ENCODE assay signal across 9 cellular contexts in the genomic region with DNA sequence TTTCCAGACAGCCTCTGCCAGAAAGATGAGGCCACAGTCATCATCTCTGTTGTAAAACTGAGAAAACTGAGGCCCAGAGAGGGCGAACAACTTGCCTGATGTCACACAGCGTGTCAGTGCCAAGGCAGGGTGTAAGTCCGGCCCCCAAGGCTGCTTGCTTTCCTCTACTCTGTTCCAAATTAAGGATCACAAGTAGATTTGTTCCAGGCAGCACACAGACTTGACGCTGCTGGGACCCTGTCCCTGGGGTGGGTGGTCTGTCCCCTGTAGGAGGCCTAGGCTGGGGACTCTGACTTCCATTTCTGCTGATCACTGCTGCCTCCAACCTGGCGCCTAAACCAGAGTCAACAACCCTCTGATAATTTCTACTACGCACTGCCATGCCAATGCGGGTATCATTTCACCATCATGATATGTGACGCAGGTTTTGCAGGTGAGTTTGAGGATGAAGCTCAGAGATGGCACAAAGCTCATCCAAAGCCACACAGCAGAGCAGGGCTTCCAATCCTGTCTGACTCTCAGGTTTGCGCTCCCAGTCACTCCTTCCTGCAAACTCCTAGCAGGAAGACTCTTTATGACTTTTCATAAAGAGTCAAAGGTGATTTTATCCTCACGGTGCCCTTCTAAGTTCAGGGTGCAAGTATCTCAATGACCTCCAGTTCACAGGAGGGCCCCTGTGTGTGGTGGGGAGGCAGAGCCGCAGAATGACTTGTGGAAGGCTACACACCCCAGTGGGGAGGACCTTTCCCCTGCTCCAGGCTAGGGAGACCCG. TPM values are rescaled to one million over a fixed set of nuclear protein-coding genes. Genes with fewer than 3 reads are reported as not detected.
DNase-seq lines count a peak whose midpoint lies in the region; ATAC-seq, FAIRE-seq and TF ChIP-seq lines count a peak whose summit lies in the region.
"Had no signal": no experiment of that assay in that cellular context is flagged by ENCODE, and none has a peak within 500 bp of the region (broad histone marks: within the 10 kb centered on the region; RNA-seq: fewer than 3 reads in every experiment).

No MANE protein-coding gene starts in this region.

- CTCF ChIA-PET in GM12878 (lab: Yijun Ruan, JAX), result interaction anchor here (1.2 to 2.6 kb wide), 8 partner anchors 9 to 86 kb away, joined by 3 to 32 read pairs (median 7); no protein-coding TSS in a partner anchor

- TF ChIP-seq RAD21 in GM12878 (IDR thresholded peaks at IDR 0.05; ENCODE audit: insufficient read depth, low read depth, low read length), result no peak

- H2BK5ac ChIP-seq in mesenchymal stem cell (ENCODE audit: low read depth, low read length, poor library complexity, severe bottlenecking), result no peak overlapping the region

- 58% methylated on average over 12 of the region's 12 CpGs for WGBS in GM12878 (ENCODE audit: insufficient coverage, insufficient replicate concordance, low lambda C conversion rate, missing lambda C conversion rate)
- WGBS in mesenchymal stem cell, result 82% methylated on average over 12 of the region's 12 CpGs
- 92% methylated on average over 12 of the region's 12 CpGs for WGBS in thymus

- H3K9me3 ChIP-seq in GM12878 (replicated peaks; ENCODE audit: control insufficient read depth, insufficient read depth, low read length) (no peaks in the 10 kb centered on the region), mesenchymal stem cell (ENCODE audit: control insufficient read depth, low read length) (no peaks in the 10 kb centered on the region), thymus (ENCODE audit: control insufficient read depth) (no peaks in the 10 kb centered on the region), MG63 (no peaks in the 10 kb centered on the region)

- H2AFZ ChIP-seq in GM12878 (ENCODE audit: control insufficient read depth, low read depth, low read length), result no peak overlapping the region
- H2AFZ ChIP-seq in mesenchymal stem cell (ENCODE audit: low read depth, low read length), result no peak overlapping the region

- POLR2A ChIA-PET in GM12878 (lab: Charles Lee), result interaction anchor here (1.0 to 3.0 kb wide), 7 partner anchors 8 to 22 kb away, joined by 3 to 21 read pairs (median 6); no protein-coding TSS in a partner anchor

- no peaks in the 10 kb centered on the region for H3K27me3 ChIP-seq in GM12878 (replicated peaks in 1 of 2; ENCODE audit: control insufficient read depth in 2 of 2, insufficient read depth in 2 of 2, low read length in 1 of 2)
- no peaks in the 10 kb centered on the region for H3K27me3 ChIP-seq in mesenchymal stem cell (ENCODE audit: control insufficient read depth in 1 of 2, insufficient read depth in 1 of 2, low read length in 2 of 2)
- no peaks in the 10 kb centered on the region for H3K27me3 ChIP-seq in thymus (ENCODE audit: control insufficient read depth, insufficient read depth)
- no peaks in the 10 kb centered on the region for H3K27me3 ChIP-seq in MG63

- peak overlapping the region; percentile 55 to 98 for H3K4ac ChIP-seq in mesenchymal stem cell (ENCODE audit: low read depth in 1 of 2, low read length in 2 of 2)

- H3K23ac ChIP-seq in mesenchymal stem cell (ENCODE audit: low read length in 2 of 2), result peak overlapping the region in 1 of 2 experiments; percentile 65

- in situ Hi-C loops in GM12878 (cut with MboI), result loop anchor here (25.0 kb wide), 1 partner anchor 1872 kb away; no protein-coding TSS in a partner anchor

- peaks cover 39% of the 10 kb centered on the region for H3K79me1 ChIP-seq in mesenchymal stem cell (replicated peaks; ENCODE audit: low read length, poor library complexity, severe bottlenecking)

- peak overlapping the region in 1 of 2 experiments; percentile 90 for H3K14ac ChIP-seq in mesenchymal stem cell (ENCODE audit: low read length in 2 of 2)

- H3K4me3 ChIP-seq in GM12878 (no peak overlapping the region), mesenchymal stem cell (ENCODE audit: insufficient read depth in 1 of 2, low read depth in 1 of 2, low read length in 2 of 2) (peak overlapping the region in 1 of 2 experiments; percentile 40), thymus (ENCODE audit: low read length) (no peak overlapping the region), MG63 (no peak overlapping the region)

- H3K4me2 ChIP-seq in GM12878 (ENCODE audit: control insufficient read depth, insufficient read depth) (peak overlapping the region; percentile 73), mesenchymal stem cell (ENCODE audit: low read length, poor library complexity, severe bottlenecking) (no peak overlapping the region)

- peak overlapping the region; percentile 54 for H2AK5ac ChIP-seq in mesenchymal stem cell (ENCODE audit: low read length, severe bottlenecking)

- peak overlapping the region; percentile 97 to 98 for H2BK12ac ChIP-seq in mesenchymal stem cell (ENCODE audit: low read length in 2 of 2)

- no peak for TF ChIP-seq POLR2A in GM12878 (IDR thresholded peaks at IDR 0.05; ENCODE audit: low read depth, low read length)

- BruUV-seq in GM12878 (replicated peaks; lab: Mats Ljungman, UMichigan), result no TSS peak

- H4K8ac ChIP-seq in mesenchymal stem cell (ENCODE audit: low read length), result peak overlapping the region; percentile 90

- RAD21 ChIA-PET in GM12878 (lab: Charles Lee; ENCODE audit: unreplicated experiment), result interaction anchor here (1.0 to 3.1 kb wide), 4 partner anchors 9 to 21 kb away, joined by 3 to 30 read pairs (median 14); no protein-coding TSS in a partner anchor

- peaks cover 0 to 4% of the 10 kb centered on the region in 2 experiments; a peak in 3 of 4 replicates for H3K36me3 ChIP-seq in GM12878 (ENCODE audit: control insufficient read depth in 2 of 2, insufficient read depth in 2 of 2, low read length in 1 of 2)
- H3K36me3 ChIP-seq in mesenchymal stem cell (ENCODE audit: control insufficient read depth in 1 of 2, insufficient read depth in 2 of 2, low read depth in 1 of 2, low read length in 2 of 2), result peaks cover 0 to 30% of the 10 kb centered on the region in 2 experiments
- H3K36me3 ChIP-seq in thymus (ENCODE audit: control insufficient read depth, insufficient read depth), result no peaks in the 10 kb centered on the region
- no peaks in the 10 kb centered on the region; the same call in 1 of the 2 replicates for H3K36me3 ChIP-seq in MG63

- H3K27ac ChIP-seq in GM12878 (ENCODE audit: control insufficient read depth, insufficient read depth) (peak overlapping the region; percentile 88), mesenchymal stem cell (ENCODE audit: low read length, poor library complexity, severe bottlenecking) (peak overlapping the region; percentile 85), thymus (ENCODE audit: low read depth) (peak overlapping the region; percentile 87)

- H4K91ac ChIP-seq in mesenchymal stem cell (ENCODE audit: low read length), result peak overlapping the region; percentile 95

- no peak for TF ChIP-seq EP300 in GM12878 (IDR thresholded peaks at IDR 0.05; ENCODE audit: borderline replicate concordance in 1 of 2, control insufficient read depth in 1 of 2, low read depth in 2 of 2, low read length in 2 of 2)

- intact Hi-C loops in GM12878 (cut with micrococcal nuclease; ENCODE audit: unreplicated experiment), result no loop called here

- peak overlapping the region; percentile 39 for H3K9ac ChIP-seq in GM12878 (ENCODE audit: control insufficient read depth, insufficient read depth, low read length)
- H3K9ac ChIP-seq in mesenchymal stem cell (ENCODE audit: low read length), result peak overlapping the region; percentile 87

- H3K4me1 ChIP-seq in GM12878 (ENCODE audit: control insufficient read depth, insufficient read depth, low read length) (peaks cover 39% of the 10 kb centered on the region), mesenchymal stem cell (ENCODE audit: control insufficient read depth, insufficient read depth, low read depth, low read length) (peaks cover 50% of the 10 kb centered on the region), thymus (ENCODE audit: control insufficient read depth, insufficient read depth, low read length) (peaks cover 16% of the 10 kb centered on the region)

- peak overlapping the region; percentile 39 for H2BK15ac ChIP-seq in mesenchymal stem cell (ENCODE audit: low read depth, poor library complexity, severe bottlenecking)

- no peak for ATAC-seq in GM12878

- peak; percentile 41 for DNase-seq in activated naive CD4-positive, alpha-beta T cell treated with Interleukin-2 at 50 U/mL for 16 hours
- DNase-seq in activated naive CD4-positive, alpha-beta T cell treated with anti-CD3 and anti-CD28 coated beads, Interleukin-2, amount 50 U/mL, for 16 hours, result no peak
- DNase-seq in GM12878 (ENCODE audit: low read depth, low spot score), result no peak
- DNase-seq in mesenchymal stem cell, result no peak
- no peak for DNase-seq in DMS153 treated with DMSO at 0.1 percent for 48 hours (lab: John Stamatoyannopoulos, UW; ENCODE audit: unreplicated experiment)
- DNase-seq in MG63, result no peak
- no peak for DNase-seq in A172 (ENCODE audit: low spot score)

- H2BK120ac ChIP-seq in mesenchymal stem cell (ENCODE audit: low read depth, low read length), result peak overlapping the region; percentile 69

- TF ChIP-seq CTCF in GM12878 (IDR thresholded peaks at IDR 0.05 in 2 of 3, conservative IDR thresholded peaks at IDR 0.05 in 1 of 3; ENCODE audit: control insufficient read depth in 2 of 3, extremely low read depth in 1 of 3, insufficient read depth in 1 of 3, low read depth in 3 of 3, low read length in 3 of 3), result no peak

- peaks cover 64% of the 10 kb centered on the region for H3K79me2 ChIP-seq in GM12878 (ENCODE audit: control insufficient read depth, insufficient read depth, low read length)

- peak overlapping the region; percentile 94 to 97 for H3K18ac ChIP-seq in mesenchymal stem cell (ENCODE audit: low read depth in 1 of 2, low read length in 2 of 2)

- H4K20me1 ChIP-seq in GM12878 (ENCODE audit: control insufficient read depth, insufficient read depth), result no peaks in the 10 kb centered on the region

- SMC1A ChIA-PET in GM12878 (lab: Charles Lee; ENCODE audit: uncharacterized antibody, unreplicated experiment), result interaction anchor here (1.1 to 5.9 kb wide), 7 partner anchors 8 to 104 kb away, joined by 3 to 48 read pairs (median 6); a partner anchor contains a TSS

- no peak for FAIRE-seq in GM12878 (lab: Jason Lieb, UNC)
- FAIRE-seq: D721Med had no signal

RNA-seq across cellular contexts. Expression of a gene that starts 13.6 kb away (rescaled TPM):
- 87.1 and 89.7 TPM in 2 replicates for total RNA-seq in GM12878 (2013; cell fraction: nucleolus; rRNA removed)
- 29.7 and 34.1 TPM in 2 replicates for total RNA-seq in GM12878 (2014; rRNA removed)
- total RNA-seq in GM12878 (2014; rRNA removed; fragmentation: Illumina TruSeq; extraction: Trizol), result 17.4 and 19.3 TPM in 2 replicates
- total RNA-seq in GM12878 (2021), result 30.1 and 33.3 TPM in 2 replicates
- 15.0 TPM for polyA plus RNA-seq in GM12878 (2011; ENCODE audit: low read depth)
- 33.7 and 48.6 TPM in 2 replicates for polyA plus RNA-seq in GM12878 (2011; rRNA removed)
- 56.3 and 59.0 TPM in 2 replicates for polyA plus RNA-seq in GM12878 (2011; cell fraction: cytosol; rRNA removed)
- 264 and 316 TPM in 2 replicates for polyA plus RNA-seq in GM12878 (2011; cell fraction: nucleus; rRNA removed)
- polyA plus RNA-seq in GM12878 (2012), result 22.6 and 37.4 TPM in 2 replicates
- polyA plus RNA-seq in GM12878 (2014; fragmentation: Illumina TruSeq; extraction: Trizol), result 8.4 and 23.1 TPM in 2 replicates
- 1 to 10 TPM; 1.3 to 2.0 TPM for polyA plus RNA-seq in GM12878 (2014; fragmentation: Nextera tagmentation; extraction: Ambion mirVana)
- 43.7 and 49.3 TPM in 2 replicates for polyA plus RNA-seq in GM12878 (2014; rRNA removed)
- 10 to 100 TPM in 1 of 2 experiments, 1 to 10 TPM in 1; 7.6 to 13.3 TPM for polyA plus RNA-seq in GM12878 (2016; fragmentation: Nextera tagmentation; extraction: Ambion mirVana)
- polyA minus RNA-seq in GM12878 (2011; rRNA and poly(A)+ RNA removed), result 22.2 and 36.1 TPM in 2 replicates
- polyA minus RNA-seq in GM12878 (2011; cell fraction: cytosol; rRNA and poly(A)+ RNA removed), result 9.8 and 20.6 TPM in 2 replicates
- 38.2 and 39.3 TPM in 2 replicates for polyA minus RNA-seq in GM12878 (2011; cell fraction: nucleus; rRNA and poly(A)+ RNA removed)
- polyA plus RNA-seq in mesenchymal stem cell (2013, experiment 1 of 2), result 30.8 TPM
- polyA plus RNA-seq in mesenchymal stem cell (2013, experiment 2 of 2), result 27.5 TPM
- 42.1 TPM for polyA plus RNA-seq in thymus
- total RNA-seq in MG63 (2014; rRNA removed; shearing (Covaris generic); ENCODE audit: low replicate concordance), result 21.4 and 22.8 TPM in 2 replicates
- 26.2 and 38.2 TPM in 2 replicates for total RNA-seq in A172 (2014; rRNA removed; shearing (Covaris generic))

RNA-seq across cellular contexts. Expression of a gene that starts 29.1 kb away (rescaled TPM):
- total RNA-seq in GM12878 (2013; cell fraction: nucleolus; rRNA removed), result 19.1 and 27.5 TPM in 2 replicates
- total RNA-seq in GM12878 (2014; rRNA removed), result 0.68 and 1.5 TPM in 2 replicates
- total RNA-seq in GM12878 (2014; rRNA removed; fragmentation: Illumina TruSeq; extraction: Trizol), result 0.45 and 0.74 TPM in 2 replicates
- total RNA-seq in GM12878 (2021), result 1.3 and 1.4 TPM in 2 replicates
- polyA plus RNA-seq in GM12878 (2011; ENCODE audit: low read depth), result 0.30 TPM
- polyA plus RNA-seq in GM12878 (2011; rRNA removed), result 0.59 and 1.8 TPM in 2 replicates
- polyA plus RNA-seq in GM12878 (2011; cell fraction: cytosol; rRNA removed), result 1.8 and 2.2 TPM in 2 replicates
- polyA plus RNA-seq in GM12878 (2011; cell fraction: nucleus; rRNA removed), result 5.1 and 5.4 TPM in 2 replicates
- polyA plus RNA-seq in GM12878 (2012), result 1.1 and 1.6 TPM in 2 replicates
- 0.33 and 0.53 TPM in 2 replicates for polyA plus RNA-seq in GM12878 (2014; fragmentation: Illumina TruSeq; extraction: Trizol)
- under 1 TPM; 0.08 to 0.11 TPM for polyA plus RNA-seq in GM12878 (2014; fragmentation: Nextera tagmentation; extraction: Ambion mirVana)
- 1.4 and 1.9 TPM in 2 replicates for polyA plus RNA-seq in GM12878 (2014; rRNA removed)
- under 1 TPM; 0.12 to 0.28 TPM for polyA plus RNA-seq in GM12878 (2016; fragmentation: Nextera tagmentation; extraction: Ambion mirVana)
- polyA minus RNA-seq in GM12878 (2011; rRNA and poly(A)+ RNA removed), result 3.3 and 4.6 TPM in 2 replicates
- 1.5 and 2.1 TPM in 2 replicates for polyA minus RNA-seq in GM12878 (2011; cell fraction: cytosol; rRNA and poly(A)+ RNA removed)
- polyA minus RNA-seq in GM12878 (2011; cell fraction: nucleus; rRNA and poly(A)+ RNA removed), result 4.8 and 6.5 TPM in 2 replicates
- 15.3 TPM for polyA plus RNA-seq in mesenchymal stem cell (2013, experiment 1 of 2)
- polyA plus RNA-seq in mesenchymal stem cell (2013, experiment 2 of 2), result 14.4 TPM
- polyA plus RNA-seq in thymus, result 5.3 TPM
- total RNA-seq in MG63 (2014; rRNA removed; shearing (Covaris generic); ENCODE audit: low replicate concordance), result 7.2 and 7.6 TPM in 2 replicates
- total RNA-seq in A172 (2014; rRNA removed; shearing (Covaris generic)), result 0.96 and 3.1 TPM in 2 replicates
